ENCODE assay signal across 1 cellular context in genomic region chr1:12761781-12762180, GRCh38.
TF ChIP-seq lines count a peak whose summit lies in the region.

No MANE protein-coding gene starts in this region.

TF ChIP-seq in H1, 55 proteins besides CTCF, POLR2A, EP300 and RAD21:
- TF ChIP-seq CHD2 (IDR thresholded peaks at IDR 0.05; ENCODE audit: low read length) (no peak), RXRA (IDR thresholded peaks at IDR 0.05; ENCODE audit: insufficient read depth, low read depth, low read length) (no peak), RFX5 (IDR thresholded peaks at IDR 0.05; ENCODE audit: borderline replicate concordance, low read depth, low read length) (no peak), TAF1 (IDR thresholded peaks at IDR 0.05; ENCODE audit: low read depth, low read length) (no peak), SAP30 (IDR thresholded peaks at IDR 0.05; ENCODE audit: insufficient read depth, insufficient replicate concordance, low read length) (no peak), NRF1 (IDR thresholded peaks at IDR 0.05; ENCODE audit: low read depth, low read length) (no peak), HDAC6 (IDR thresholded peaks at IDR 0.05; ENCODE audit: low read depth, low read length) (no peak), CTBP2 (IDR thresholded peaks at IDR 0.05; ENCODE audit: borderline replicate concordance, insufficient read depth, insufficient read length, low read length) (no peak), BCL11A (IDR thresholded peaks at IDR 0.05; ENCODE audit: low read depth in 2 of 2, low read length in 2 of 2) (no peak), SIN3A (conservative IDR thresholded peaks at IDR 0.05 in 1 of 2, IDR thresholded peaks at IDR 0.05 in 1 of 2; ENCODE audit: low read depth in 1 of 2, low read length in 2 of 2) (no peak), MAFK (IDR thresholded peaks at IDR 0.05; ENCODE audit: low read depth, low read length) (no peak), RBBP5 (IDR thresholded peaks at IDR 0.05; ENCODE audit: borderline replicate concordance, low read depth, low read length) (no peak), SP4 (IDR thresholded peaks at IDR 0.05; ENCODE audit: low read length) (no peak)
- TF ChIP-seq, protein P1, sequence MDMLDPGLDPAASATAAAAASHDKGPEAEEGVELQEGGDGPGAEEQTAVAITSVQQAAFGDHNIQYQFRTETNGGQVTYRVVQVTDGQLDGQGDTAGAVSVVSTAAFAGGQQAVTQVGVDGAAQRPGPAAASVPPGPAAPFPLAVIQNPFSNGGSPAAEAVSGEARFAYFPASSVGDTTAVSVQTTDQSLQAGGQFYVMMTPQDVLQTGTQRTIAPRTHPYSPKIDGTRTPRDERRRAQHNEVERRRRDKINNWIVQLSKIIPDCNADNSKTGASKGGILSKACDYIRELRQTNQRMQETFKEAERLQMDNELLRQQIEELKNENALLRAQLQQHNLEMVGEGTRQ (IDR thresholded peaks at IDR 0.05; ENCODE audit: low read length), result no peak
- TF ChIP-seq, protein P2, sequence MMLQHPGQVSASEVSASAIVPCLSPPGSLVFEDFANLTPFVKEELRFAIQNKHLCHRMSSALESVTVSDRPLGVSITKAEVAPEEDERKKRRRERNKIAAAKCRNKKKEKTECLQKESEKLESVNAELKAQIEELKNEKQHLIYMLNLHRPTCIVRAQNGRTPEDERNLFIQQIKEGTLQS (IDR thresholded peaks at IDR 0.05; ENCODE audit: insufficient read depth, low read depth, low read length), result no peak
